1 cellular context compared by ENCODE assay signal in genomic region chr7:99374121-99375064, GRCh38.
TF ChIP-seq lines count a peak whose summit lies in the region.

TSS of gene ARPC1B (plus strand) at chr7:99374730. CDS start at chr7:99385715, 10,985 bp downstream.

TF ChIP-seq in HCT116, 20 proteins besides CTCF, POLR2A, EP300 and RAD21 (continued from another document):
- TF ChIP-seq MAX (IDR thresholded peaks at IDR 0.05), result 0 out of 2 replicates have a peak, but pooled peaks have one; percentile 35
